ENCODE assay signal across 1 cellular context in the genomic region with DNA sequence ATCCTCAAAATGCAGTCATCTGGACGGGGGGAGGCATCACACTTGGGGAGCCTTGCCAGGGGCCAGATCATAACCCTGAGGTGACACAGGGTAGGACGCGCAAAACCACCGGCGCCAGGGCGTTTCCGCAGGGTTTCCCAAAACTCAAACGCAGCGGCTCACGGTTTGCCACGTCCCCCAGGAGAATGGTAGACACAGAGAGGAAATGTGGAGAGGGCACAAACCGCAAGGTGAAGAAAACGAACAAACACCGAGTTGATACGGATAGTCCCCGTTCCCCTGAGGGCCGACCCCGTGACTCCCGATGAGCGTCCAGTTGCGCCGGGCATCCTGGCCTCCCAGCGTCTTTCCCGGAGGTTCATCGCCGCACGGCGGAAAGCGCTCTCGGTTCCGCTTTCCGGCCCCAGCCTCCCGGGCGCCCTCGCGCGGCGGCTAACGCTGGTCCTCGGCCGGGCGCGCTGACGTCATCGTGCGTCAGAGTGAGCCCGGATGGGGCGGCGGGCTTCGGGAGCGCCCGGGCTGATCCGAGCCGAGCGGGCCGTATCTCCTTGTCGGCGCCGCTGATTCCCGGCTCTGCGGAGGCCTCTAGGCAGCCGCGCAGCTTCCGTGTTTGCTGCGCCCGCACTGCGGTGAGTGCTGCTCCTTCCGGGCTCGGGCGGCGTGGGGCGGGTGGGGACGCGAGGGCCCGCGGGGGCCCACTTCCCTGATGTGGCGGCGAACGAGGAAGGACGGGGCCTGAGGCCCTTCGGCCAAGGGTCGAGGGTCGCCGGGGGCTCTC.
TF ChIP-seq lines count a peak whose summit lies in the region.

Gene BIRC2, plus strand, starts transcription at position 467 of the 778 bp plus-strand sequence. CDS start 2,641 bp downstream, outside the sequence.

TF ChIP-seq in K562, 482 proteins besides CTCF, POLR2A, EP300 and RAD21 (continued from another document and continues in another):
- 0 out of 2 replicates have a peak, but pooled peaks have one; percentile 54 for TF ChIP-seq ZBTB26 (CRISPR knock-in tag; IDR thresholded peaks at IDR 0.05)
- no peak for TF ChIP-seq MBD1 (CRISPR knock-in tag; IDR thresholded peaks at IDR 0.05)
- peak; percentile 82 for TF ChIP-seq ZNF584 (CRISPR knock-in tag; IDR thresholded peaks at IDR 0.05; ENCODE audit: low read depth)
- TF ChIP-seq ZNF175 (CRISPR knock-in tag; IDR thresholded peaks at IDR 0.05; ENCODE audit: low read depth) = peak; percentile 69; the same call in 1 of the 2 replicates
- no peak for TF ChIP-seq ZNF12 (CRISPR knock-in tag; IDR thresholded peaks at IDR 0.05)
- TF ChIP-seq NR2F6 (CRISPR knock-in tag; IDR thresholded peaks at IDR 0.05) = 0 out of 2 replicates have a peak, but pooled peaks have one; percentile 26
- TF ChIP-seq NRF1 (conservative IDR thresholded peaks at IDR 0.05 in 1 of 2, IDR thresholded peaks at IDR 0.05 in 1 of 2) = peak; percentile 82 to 85
- TF ChIP-seq SAFB2 (IDR thresholded peaks at IDR 0.05; ENCODE audit: borderline replicate concordance, low read depth, low read length, severe bottlenecking) = no peak
- TF ChIP-seq, protein P1, sequence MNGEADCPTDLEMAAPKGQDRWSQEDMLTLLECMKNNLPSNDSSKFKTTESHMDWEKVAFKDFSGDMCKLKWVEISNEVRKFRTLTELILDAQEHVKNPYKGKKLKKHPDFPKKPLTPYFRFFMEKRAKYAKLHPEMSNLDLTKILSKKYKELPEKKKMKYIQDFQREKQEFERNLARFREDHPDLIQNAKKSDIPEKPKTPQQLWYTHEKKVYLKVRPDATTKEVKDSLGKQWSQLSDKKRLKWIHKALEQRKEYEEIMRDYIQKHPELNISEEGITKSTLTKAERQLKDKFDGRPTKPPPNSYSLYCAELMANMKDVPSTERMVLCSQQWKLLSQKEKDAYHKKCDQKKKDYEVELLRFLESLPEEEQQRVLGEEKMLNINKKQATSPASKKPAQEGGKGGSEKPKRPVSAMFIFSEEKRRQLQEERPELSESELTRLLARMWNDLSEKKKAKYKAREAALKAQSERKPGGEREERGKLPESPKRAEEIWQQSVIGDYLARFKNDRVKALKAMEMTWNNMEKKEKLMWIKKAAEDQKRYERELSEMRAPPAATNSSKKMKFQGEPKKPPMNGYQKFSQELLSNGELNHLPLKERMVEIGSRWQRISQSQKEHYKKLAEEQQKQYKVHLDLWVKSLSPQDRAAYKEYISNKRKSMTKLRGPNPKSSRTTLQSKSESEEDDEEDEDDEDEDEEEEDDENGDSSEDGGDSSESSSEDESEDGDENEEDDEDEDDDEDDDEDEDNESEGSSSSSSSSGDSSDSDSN (IDR thresholded peaks at IDR 0.05; ENCODE audit: borderline replicate concordance in 1 of 2, low read depth in 2 of 2, low read length in 2 of 2) = peak; percentile 94 to 97
- no peak for TF ChIP-seq ZNF282 (CRISPR knock-in tag; IDR thresholded peaks at IDR 0.05)
- TF ChIP-seq ZNF347 (CRISPR knock-in tag; IDR thresholded peaks at IDR 0.05; ENCODE audit: low read depth) = no peak
- peak; percentile 93 for TF ChIP-seq MTA3 (IDR thresholded peaks at IDR 0.05; ENCODE audit: borderline replicate concordance)
- TF ChIP-seq, protein P2, sequence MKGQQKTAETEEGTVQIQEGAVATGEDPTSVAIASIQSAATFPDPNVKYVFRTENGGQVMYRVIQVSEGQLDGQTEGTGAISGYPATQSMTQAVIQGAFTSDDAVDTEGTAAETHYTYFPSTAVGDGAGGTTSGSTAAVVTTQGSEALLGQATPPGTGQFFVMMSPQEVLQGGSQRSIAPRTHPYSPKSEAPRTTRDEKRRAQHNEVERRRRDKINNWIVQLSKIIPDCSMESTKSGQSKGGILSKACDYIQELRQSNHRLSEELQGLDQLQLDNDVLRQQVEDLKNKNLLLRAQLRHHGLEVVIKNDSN (CRISPR knock-in tag; IDR thresholded peaks at IDR 0.05) = peak; percentile 53; the same call in 1 of the 2 replicates
- peak; percentile 82 for TF ChIP-seq SPI1 (IDR thresholded peaks at IDR 0.05; ENCODE audit: borderline replicate concordance, low read depth, low read length)
- TF ChIP-seq, protein P3, sequence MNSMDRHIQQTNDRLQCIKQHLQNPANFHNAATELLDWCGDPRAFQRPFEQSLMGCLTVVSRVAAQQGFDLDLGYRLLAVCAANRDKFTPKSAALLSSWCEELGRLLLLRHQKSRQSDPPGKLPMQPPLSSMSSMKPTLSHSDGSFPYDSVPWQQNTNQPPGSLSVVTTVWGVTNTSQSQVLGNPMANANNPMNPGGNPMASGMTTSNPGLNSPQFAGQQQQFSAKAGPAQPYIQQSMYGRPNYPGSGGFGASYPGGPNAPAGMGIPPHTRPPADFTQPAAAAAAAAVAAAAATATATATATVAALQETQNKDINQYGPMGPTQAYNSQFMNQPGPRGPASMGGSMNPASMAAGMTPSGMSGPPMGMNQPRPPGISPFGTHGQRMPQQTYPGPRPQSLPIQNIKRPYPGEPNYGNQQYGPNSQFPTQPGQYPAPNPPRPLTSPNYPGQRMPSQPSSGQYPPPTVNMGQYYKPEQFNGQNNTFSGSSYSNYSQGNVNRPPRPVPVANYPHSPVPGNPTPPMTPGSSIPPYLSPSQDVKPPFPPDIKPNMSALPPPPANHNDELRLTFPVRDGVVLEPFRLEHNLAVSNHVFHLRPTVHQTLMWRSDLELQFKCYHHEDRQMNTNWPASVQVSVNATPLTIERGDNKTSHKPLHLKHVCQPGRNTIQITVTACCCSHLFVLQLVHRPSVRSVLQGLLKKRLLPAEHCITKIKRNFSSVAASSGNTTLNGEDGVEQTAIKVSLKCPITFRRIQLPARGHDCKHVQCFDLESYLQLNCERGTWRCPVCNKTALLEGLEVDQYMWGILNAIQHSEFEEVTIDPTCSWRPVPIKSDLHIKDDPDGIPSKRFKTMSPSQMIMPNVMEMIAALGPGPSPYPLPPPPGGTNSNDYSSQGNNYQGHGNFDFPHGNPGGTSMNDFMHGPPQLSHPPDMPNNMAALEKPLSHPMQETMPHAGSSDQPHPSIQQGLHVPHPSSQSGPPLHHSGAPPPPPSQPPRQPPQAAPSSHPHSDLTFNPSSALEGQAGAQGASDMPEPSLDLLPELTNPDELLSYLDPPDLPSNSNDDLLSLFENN (IDR thresholded peaks at IDR 0.05; ENCODE audit: low read depth in 2 of 2, low read length in 2 of 2) = no peak
- TF ChIP-seq FIP1L1 (IDR thresholded peaks at IDR 0.05; ENCODE audit: low read depth, low read length, poor library complexity, severe bottlenecking) = peak; percentile 60
- 0 out of 2 replicates have a peak, but pooled peaks have one; percentile 9 for TF ChIP-seq CBFA2T3 (IDR thresholded peaks at IDR 0.05)
- no peak for TF ChIP-seq BCL6 (CRISPR knock-in tag; IDR thresholded peaks at IDR 0.05)
- 0 out of 2 replicates have a peak, but pooled peaks have one; percentile 68 for TF ChIP-seq THAP7 (CRISPR knock-in tag; IDR thresholded peaks at IDR 0.05)
- peak in 1 of 2 experiments; percentile 61; a peak in 1 of 4 replicates for TF ChIP-seq ETV6 (IDR thresholded peaks at IDR 0.05; ENCODE audit: borderline replicate concordance in 1 of 2, low read depth in 2 of 2, low read length in 1 of 2)
- no peak for TF ChIP-seq ETV6 (CRISPR knock-in tag; IDR thresholded peaks at IDR 0.05; ENCODE audit: borderline replicate concordance)
- peak; percentile 64; the same call in 1 of the 2 replicates for TF ChIP-seq ZNF589 (CRISPR knock-in tag; IDR thresholded peaks at IDR 0.05; ENCODE audit: low read depth)
- TF ChIP-seq, protein P4, sequence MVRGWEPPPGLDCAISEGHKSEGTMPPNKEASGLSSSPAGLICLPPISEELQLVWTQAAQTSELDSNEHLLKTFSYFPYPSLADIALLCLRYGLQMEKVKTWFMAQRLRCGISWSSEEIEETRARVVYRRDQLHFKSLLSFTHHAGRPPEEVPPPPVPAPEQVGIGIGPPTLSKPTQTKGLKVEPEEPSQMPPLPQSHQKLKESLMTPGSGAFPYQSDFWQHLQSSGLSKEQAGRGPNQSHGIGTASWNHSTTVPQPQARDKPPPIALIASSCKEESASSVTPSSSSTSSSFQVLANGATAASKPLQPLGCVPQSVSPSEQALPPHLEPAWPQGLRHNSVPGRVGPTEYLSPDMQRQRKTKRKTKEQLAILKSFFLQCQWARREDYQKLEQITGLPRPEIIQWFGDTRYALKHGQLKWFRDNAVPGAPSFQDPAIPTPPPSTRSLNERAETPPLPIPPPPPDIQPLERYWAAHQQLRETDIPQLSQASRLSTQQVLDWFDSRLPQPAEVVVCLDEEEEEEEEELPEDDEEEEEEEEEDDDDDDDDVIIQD (CRISPR knock-in tag; IDR thresholded peaks at IDR 0.05) = no peak
- TF ChIP-seq ATF7 (IDR thresholded peaks at IDR 0.05) = peak; percentile 99
- no peak for TF ChIP-seq FOXA1 (IDR thresholded peaks at IDR 0.05; ENCODE audit: borderline replicate concordance)
- TF ChIP-seq MAZ (CRISPR knock-in tag; conservative IDR thresholded peaks at IDR 0.05 in 1 of 2, IDR thresholded peaks at IDR 0.05 in 1 of 2) = peak; percentile 81 to 82
- no peak for TF ChIP-seq TEAD1 (CRISPR knock-in tag; IDR thresholded peaks at IDR 0.05)
- TF ChIP-seq TGIF2 (CRISPR knock-in tag; IDR thresholded peaks at IDR 0.05) = no peak
- TF ChIP-seq PML (IDR thresholded peaks at IDR 0.05; ENCODE audit: low read length) = peak; percentile 61
- TF ChIP-seq KDM4B (IDR thresholded peaks at IDR 0.05; ENCODE audit: borderline replicate concordance in 2 of 2, low read depth in 1 of 2) = peak in 1 of 2 experiments; percentile 59; a peak in 1 of 4 replicates
- TF ChIP-seq, protein P5, sequence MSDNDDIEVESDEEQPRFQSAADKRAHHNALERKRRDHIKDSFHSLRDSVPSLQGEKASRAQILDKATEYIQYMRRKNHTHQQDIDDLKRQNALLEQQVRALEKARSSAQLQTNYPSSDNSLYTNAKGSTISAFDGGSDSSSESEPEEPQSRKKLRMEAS (CRISPR knock-in tag; IDR thresholded peaks at IDR 0.05) = peak; percentile 52; the same call in 1 of the 2 replicates
- TF ChIP-seq NONO (IDR thresholded peaks at IDR 0.05; ENCODE audit: low read depth in 2 of 2, low read length in 1 of 2) = peak in 1 of 2 experiments; percentile 31; a peak in 1 of 4 replicates
- TF ChIP-seq BRD9 (IDR thresholded peaks at IDR 0.05; ENCODE audit: low read depth, partially characterized antibody) = peak; percentile 42
- 0 out of 2 replicates have a peak, but pooled peaks have one; percentile 25 for TF ChIP-seq HDAC6 (IDR thresholded peaks at IDR 0.05; ENCODE audit: low read depth, low read length)
- TF ChIP-seq, protein P6, sequence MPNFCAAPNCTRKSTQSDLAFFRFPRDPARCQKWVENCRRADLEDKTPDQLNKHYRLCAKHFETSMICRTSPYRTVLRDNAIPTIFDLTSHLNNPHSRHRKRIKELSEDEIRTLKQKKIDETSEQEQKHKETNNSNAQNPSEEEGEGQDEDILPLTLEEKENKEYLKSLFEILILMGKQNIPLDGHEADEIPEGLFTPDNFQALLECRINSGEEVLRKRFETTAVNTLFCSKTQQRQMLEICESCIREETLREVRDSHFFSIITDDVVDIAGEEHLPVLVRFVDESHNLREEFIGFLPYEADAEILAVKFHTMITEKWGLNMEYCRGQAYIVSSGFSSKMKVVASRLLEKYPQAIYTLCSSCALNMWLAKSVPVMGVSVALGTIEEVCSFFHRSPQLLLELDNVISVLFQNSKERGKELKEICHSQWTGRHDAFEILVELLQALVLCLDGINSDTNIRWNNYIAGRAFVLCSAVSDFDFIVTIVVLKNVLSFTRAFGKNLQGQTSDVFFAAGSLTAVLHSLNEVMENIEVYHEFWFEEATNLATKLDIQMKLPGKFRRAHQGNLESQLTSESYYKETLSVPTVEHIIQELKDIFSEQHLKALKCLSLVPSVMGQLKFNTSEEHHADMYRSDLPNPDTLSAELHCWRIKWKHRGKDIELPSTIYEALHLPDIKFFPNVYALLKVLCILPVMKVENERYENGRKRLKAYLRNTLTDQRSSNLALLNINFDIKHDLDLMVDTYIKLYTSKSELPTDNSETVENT (CRISPR knock-in tag; IDR thresholded peaks at IDR 0.05) = peak; percentile 58
- peak; percentile 79 for TF ChIP-seq XRCC5 (IDR thresholded peaks at IDR 0.05; ENCODE audit: low read depth, low read length)
